In genomic region chr3:58988041-58988440, GRCh38 we compare ENCODE assay signal across 18 cellular contexts.
"Had no signal": no experiment of that assay in that cellular context is flagged by ENCODE, and none has a peak within 500 bp of the region (broad histone marks: within the 10 kb centered on the region; RNA-seq: fewer than 3 reads in every experiment).

No MANE protein-coding gene starts in this region.

- H3K27ac ChIP-seq: esophagus muscularis mucosa, gastroesophageal sphincter, skin epidermis had no signal

- H3K4me3 ChIP-seq: esophagus muscularis mucosa, gastroesophageal sphincter, lung, mucosa of descending colon, skin epidermis had no signal

- DNase-seq: effector memory CD4-positive, alpha-beta T cell; glutamatergic neuron; immature natural killer cell; left colon; left ventricle myocardium superior; mucosa of descending colon; natural killer cell; posterior cingulate gyrus; stimulated activated CD4-positive, alpha-beta T cell treated with anti-CD3 and anti-CD28 coated beads, Interleukin-2, amount 100 ng/mL, for 48 hours; stimulated activated naive CD4-positive, alpha-beta T cell treated with Interleukin-2 at 50 U/mL for 16 hours; trophoblast cell had no signal

- H3K4me3 Mint-ChIP-seq: immature natural killer cell, natural killer cell, neural crest cell had no signal

- H3K36me3 Mint-ChIP-seq: immature natural killer cell, natural killer cell had no signal

- FAIRE-seq: endometrium had no signal

- H3K4me1 ChIP-seq: esophagus muscularis mucosa, gastroesophageal sphincter had no signal

- H3K27me3 ChIP-seq: esophagus muscularis mucosa, gastroesophageal sphincter had no signal

- H3K27ac Mint-ChIP-seq: immature natural killer cell, natural killer cell had no signal

- H3K36me3 ChIP-seq: esophagus muscularis mucosa, gastroesophageal sphincter had no signal

- ATAC-seq: gastroesophageal sphincter, left colon, left ventricle myocardium superior, mucosa of descending colon, natural killer cell, sciatic nerve had no signal

- H3K4me1 Mint-ChIP-seq: immature natural killer cell, natural killer cell, neural crest cell had no signal

- H3K9me3 Mint-ChIP-seq: neural crest cell had no signal
